8 cellular contexts compared by ENCODE assay signal in genomic region chr11:68841718-68842426, GRCh38. TPM values are rescaled to one million over a fixed set of nuclear protein-coding genes. Genes with fewer than 3 reads are reported as not detected.
DNase-seq lines count a peak whose midpoint lies in the region; ATAC-seq and TF ChIP-seq lines count a peak whose summit lies in the region.

Gene CPT1A, minus strand, starts transcription at chr11:68841916. Its CDS starts 26,442 bp downstream, at chr11:68815474.

- H3K27ac ChIP-seq in effector memory CD4-positive, alpha-beta T cell (ENCODE audit: insufficient read depth, low read length, poor library complexity, severe bottlenecking), result peak within 1 kb of the TSS; percentile 65

- no peaks in the 10 kb centered on the region for H3K27me3 Mint-ChIP-seq in activated CD8-positive, alpha-beta T cell treated with anti-CD3 and anti-CD28 coated beads for 36 hours

- POLR2A ChIA-PET in HEK293T (lab: Yijun Ruan, JAX), result no interaction called here
- POLR2A ChIA-PET in activated CD8-positive, alpha-beta T cell treated with anti-CD3 and anti-CD28 coated beads for 36 hours (lab: Charles Lee), result no interaction called here

- no peaks in the 10 kb centered on the region for H3K36me3 Mint-ChIP-seq in activated CD8-positive, alpha-beta T cell treated with anti-CD3 and anti-CD28 coated beads for 36 hours (ENCODE audit: low read depth)

- intact Hi-C loops in activated CD8-positive, alpha-beta T cell treated with anti-CD3 and anti-CD28 coated beads for 36 hours (cut with micrococcal nuclease), result no loop called here

- H3K4me3 ChIP-seq in effector memory CD4-positive, alpha-beta T cell (ENCODE audit: insufficient read depth, low read depth, low read length, poor library complexity, severe bottlenecking), result peak within 1 kb of the TSS; percentile 82

- TF ChIP-seq CTCF in activated CD8-positive, alpha-beta T cell treated with anti-CD3 and anti-CD28 coated beads for 36 hours (IDR thresholded peaks at IDR 0.05), result no peak

- no peaks in the 10 kb centered on the region for H3K9me3 Mint-ChIP-seq in activated CD8-positive, alpha-beta T cell treated with anti-CD3 and anti-CD28 coated beads for 36 hours

- CTCF ChIA-PET in HEK293T (lab: Yijun Ruan, JAX), result no interaction called here
- CTCF ChIA-PET in activated CD8-positive, alpha-beta T cell treated with anti-CD3 and anti-CD28 coated beads for 36 hours (lab: Charles Lee), result interaction anchor here (0.9 to 1.5 kb wide), 2 partner anchors 11 to 24 kb away, joined by 3 read pairs; no protein-coding TSS in a partner anchor

- peak; percentile 48 for DNase-seq in COLO829 (ENCODE audit: low spot score)
- peak; percentile 84 for DNase-seq in HEK293T (ENCODE audit: extremely low spot score)
- DNase-seq in NCI-H526 (lab: John Stamatoyannopoulos, UW), result peak; percentile 35 to 90
- peak; percentile 72 for DNase-seq in activated CD8-positive, alpha-beta T cell treated with anti-CD3 and anti-CD28 coated beads for 36 hours
- DNase-seq in effector memory CD4-positive, alpha-beta T cell, result peak; percentile 53 to 60 (median 56)
- peak; percentile 77 to 83 for DNase-seq in lung microvascular endothelial cell (ENCODE audit: low read depth in 2 of 2)
- peak; percentile 19 for DNase-seq in stimulated activated CD8-positive, alpha-beta memory T cell treated with anti-CD3 and anti-CD28 coated beads, Interleukin-15, amount 100 ng/mL, for 1 hour (ENCODE audit: low read depth)

- peak; percentile 60 for ATAC-seq in activated CD8-positive, alpha-beta T cell treated with anti-CD3 and anti-CD28 coated beads for 36 hours
- no peak for ATAC-seq in HG02623 (IDR thresholded peaks at IDR 0.05; ENCODE audit: unreplicated experiment)

- H3K4me3 Mint-ChIP-seq in activated CD8-positive, alpha-beta T cell treated with anti-CD3 and anti-CD28 coated beads for 36 hours, result peak within 1 kb of the TSS; percentile 93

- H3K9me3 ChIP-seq in effector memory CD4-positive, alpha-beta T cell (ENCODE audit: control insufficient read depth, low read length), result no peaks in the 10 kb centered on the region

- peaks cover 49% of the 10 kb centered on the region for H3K4me1 Mint-ChIP-seq in activated CD8-positive, alpha-beta T cell treated with anti-CD3 and anti-CD28 coated beads for 36 hours (ENCODE audit: low read depth)

- H3K27ac Mint-ChIP-seq in activated CD8-positive, alpha-beta T cell treated with anti-CD3 and anti-CD28 coated beads for 36 hours, result peak within 1 kb of the TSS; percentile 88

- no peaks in the 10 kb centered on the region for H3K27me3 ChIP-seq in effector memory CD4-positive, alpha-beta T cell (replicated peaks; ENCODE audit: control insufficient read depth, insufficient read depth, low read length, poor library complexity, severe bottlenecking)

- H3K4me1 ChIP-seq in effector memory CD4-positive, alpha-beta T cell (ENCODE audit: control insufficient read depth, insufficient read depth, low read length, poor library complexity, severe bottlenecking), result peaks cover 42% of the 10 kb centered on the region

- H3K36me3 ChIP-seq in effector memory CD4-positive, alpha-beta T cell (ENCODE audit: control insufficient read depth, insufficient read depth, low read length), result no peaks in the 10 kb centered on the region

TF ChIP-seq in HEK293T, 16 proteins besides CTCF, POLR2A, EP300 and RAD21:
- TF ChIP-seq NFRKB (IDR thresholded peaks at IDR 0.05) (no peak), L3MBTL2 (conservative IDR thresholded peaks at IDR 0.05) (peak; percentile 55)

RNA-seq across cellular contexts. Expression of gene CPT1A, which starts in this region (rescaled TPM):
- 10 to 100 TPM; 17.5 TPM for total RNA-seq in activated CD8-positive, alpha-beta T cell treated with anti-CD3 and anti-CD28 coated beads for 36 hours
- 71.5 and 115 TPM in 2 replicates for total RNA-seq in lung microvascular endothelial cell

Comparison
In these comparisons a context has a peak if more than half of its experiments do, and no peak if none do; other contexts are left out.
1. DNase-seq: peak in every context shown above with its lines; median percentile 84 in HEK293T; 80 in lung microvascular endothelial cell; 72 in activated CD8-positive, alpha-beta T cell treated with anti-CD3 and anti-CD28 coated beads for 36 hours; 62 in NCI-H526; 56 in effector memory CD4-positive, alpha-beta T cell; 48 in COLO829; 19 in stimulated activated CD8-positive, alpha-beta memory T cell treated with anti-CD3 and anti-CD28 coated beads, Interleukin-15, amount 100 ng/mL, for 1 hour.